Comparison of ENCODE assay signal across 22 cellular contexts in genomic region chr2:236941551-236941950, GRCh38.
DNase-seq lines count a peak whose midpoint lies in the region; ATAC-seq, FAIRE-seq and TF ChIP-seq lines count a peak whose summit lies in the region.
"Had no signal": no experiment of that assay in that cellular context is flagged by ENCODE, and none has a peak within 500 bp of the region (broad histone marks: within the 10 kb centered on the region; RNA-seq: fewer than 3 reads in every experiment).

No MANE protein-coding gene starts in this region.

- peaks cover 9% of the 10 kb centered on the region for H3K27me3 Mint-ChIP-seq in nephron progenitor cell (ENCODE audit: low read depth, poor library complexity)

- no peak for TF ChIP-seq CTCF in right lobe of liver (IDR thresholded peaks at IDR 0.05)
- no peak for TF ChIP-seq CTCF in HepG2 (CRISPR knock-in tag; IDR thresholded peaks at IDR 0.05)
- no peak for TF ChIP-seq CTCF in lung (IDR thresholded peaks at IDR 0.05; ENCODE audit: control extremely low read depth, extremely low read depth)
- no peak for TF ChIP-seq CTCF in nephron progenitor cell (IDR thresholded peaks at IDR 0.05)

- H3K9me3 Mint-ChIP-seq in nephron progenitor cell: no peaks in the 10 kb centered on the region
- H3K9me3 Mint-ChIP-seq: HFFc6 had no signal

- no peak for TF ChIP-seq RAD21 in HepG2 (CRISPR knock-in tag; IDR thresholded peaks at IDR 0.05)

- H3K36me3 ChIP-seq in right lobe of liver: no peaks in the 10 kb centered on the region
- no peaks in the 10 kb centered on the region for H3K36me3 ChIP-seq in HepG2 (replicated peaks in 1 of 2; ENCODE audit: control insufficient read depth in 1 of 2, insufficient read depth in 2 of 2, low read length in 2 of 2)
- no peaks in the 10 kb centered on the region for H3K36me3 ChIP-seq in lung (ENCODE audit: control insufficient read depth in 2 of 2, insufficient read depth in 2 of 2, low read length in 2 of 2)
- H3K36me3 ChIP-seq: HAP-1 had no signal

- FAIRE-seq in HepG2 (lab: Jason Lieb, UNC): no peak
- FAIRE-seq: A549, GM12891, H54 had no signal

- POLR2A ChIA-PET in HepG2 (lab: Yijun Ruan, JAX): no interaction called here

- H3K27me3 ChIP-seq in right lobe of liver (no peaks in the 10 kb centered on the region), HepG2 (ENCODE audit: control insufficient read depth in 1 of 2, insufficient read depth in 2 of 2, low read length in 2 of 2) (peaks cover 0 to 6% of the 10 kb centered on the region in 2 experiments; a peak in 3 of 5 replicates), lung (ENCODE audit: control insufficient read depth, insufficient read depth) (no peaks in the 10 kb centered on the region)

- no peaks in the 10 kb centered on the region for H3K79me2 ChIP-seq in HepG2 (ENCODE audit: insufficient read depth, low read length)

- CTCF ChIA-PET in HepG2 (lab: Yijun Ruan, JAX; ENCODE audit: low intra/inter-chr PET ratio, low total read pairs): no interaction called here

- H3K9me3 ChIP-seq in right lobe of liver (no peaks in the 10 kb centered on the region), HepG2 (ENCODE audit: low read length) (no peaks in the 10 kb centered on the region), lung (ENCODE audit: control insufficient read depth in 2 of 2, insufficient read depth in 1 of 2, low read length in 1 of 2) (no peaks in the 10 kb centered on the region)
- H3K9me3 ChIP-seq: A549, HAP-1 had no signal

- intact Hi-C loops in right lobe of liver (cut with DNase I): no loop called here
- intact Hi-C loops in HepG2 (cut with micrococcal nuclease; ENCODE audit: unreplicated experiment): no loop called here

- no peak overlapping the region for H3K4me3 Mint-ChIP-seq in nephron progenitor cell
- H3K4me3 Mint-ChIP-seq: CD4-positive, alpha-beta memory T cell; HFFc6 had no signal

- H3K27ac Mint-ChIP-seq in nephron progenitor cell: peak overlapping the region; percentile 44
- H3K27ac Mint-ChIP-seq: HFFc6 had no signal

- in situ Hi-C loops in HepG2 (cut with HindIII; ENCODE audit: extremely low pct_ligation_motif_present, low pct_unique_long_range_greater_than_20kb): no loop called here
- in situ Hi-C loops in ACHN (cut with HindIII; ENCODE audit: low pct_ligation_motif_present, low pct_unique_long_range_greater_than_20kb, low sequenced_read_pairs): no loop called here

- no peak for DNase-seq in right lobe of liver
- no peak for DNase-seq in HepG2 (ENCODE audit: low spot score)
- DNase-seq in lung (ENCODE audit: low spot score): peak; percentile 9
- DNase-seq in nephron progenitor cell: no peak
- peak; percentile 27 for DNase-seq in ureter (ENCODE audit: low spot score)
- DNase-seq in ACHN: no peak
- DNase-seq: 8988T; C1 segment of cervical spinal cord; Calu3; CD4-positive, alpha-beta memory T cell; COR-L47; DMS53; DMS79 treated with DMSO at 0.1 percent for 48 hours; GF-D8; GOT3; HFFc6 had no signal

- H3K4me2 ChIP-seq in HepG2 (ENCODE audit: low read depth, low read length): no peak overlapping the region
- H3K4me2 ChIP-seq: A549 had no signal

- peaks cover 53% of the 10 kb centered on the region for H3K4me1 Mint-ChIP-seq in nephron progenitor cell

- TF ChIP-seq POLR2A in right lobe of liver (IDR thresholded peaks at IDR 0.05) (no peak), HepG2 (IDR thresholded peaks at IDR 0.05; ENCODE audit: insufficient read depth in 1 of 2, low read depth in 2 of 2, low read length in 2 of 2) (no peak)

- no peaks in the 10 kb centered on the region for H4K20me1 ChIP-seq in HepG2 (ENCODE audit: insufficient read depth, low read length)

- no peak overlapping the region for H3K9ac ChIP-seq in HepG2 (ENCODE audit: insufficient read depth, low read depth, low read length)

- H3K27ac ChIP-seq in right lobe of liver (no peak overlapping the region), HepG2 (ENCODE audit: extremely low read length, insufficient read depth, low read length) (no peak overlapping the region), lung (ENCODE audit: low read depth in 1 of 2, low read length in 1 of 2) (no peak overlapping the region)
- H3K27ac ChIP-seq: A549 had no signal

- H3K4me1 ChIP-seq in right lobe of liver (no peaks in the 10 kb centered on the region), HepG2 (ENCODE audit: insufficient read depth, low read length) (no peaks in the 10 kb centered on the region), lung (ENCODE audit: control insufficient read depth in 2 of 2, insufficient read depth in 2 of 2, low read length in 2 of 2) (peaks cover 0 to 1% of the 10 kb centered on the region in 2 donors)
- H3K4me1 ChIP-seq: A549, HAP-1 had no signal

- no TSS peak for BruUV-seq in HepG2 (replicated peaks; lab: Mats Ljungman, UMichigan)

- H3K36me3 Mint-ChIP-seq in nephron progenitor cell (ENCODE audit: low read depth): no peaks in the 10 kb centered on the region
- H3K36me3 Mint-ChIP-seq: CD4-positive, alpha-beta memory T cell had no signal

- 47% methylated on average over 4 of the region's 4 CpGs for WGBS in right lobe of liver (ENCODE audit: insufficient coverage, low coverage, low lambda C conversion rate, missing lambda C conversion rate)
- 35% methylated on average over 4 of the region's 4 CpGs for whole genome bisulfite sequencing in HepG2 (ENCODE audit: low lambda C conversion rate)
- WGBS in lung, 2 donors: 75 to 76% methylated on average over 4 of the region's 4 CpGs

- H3K4me3 ChIP-seq in right lobe of liver (no peak overlapping the region), HepG2 (replicated peaks in 1 of 3; ENCODE audit: insufficient read depth in 1 of 3, low read depth in 2 of 3, low read length in 3 of 3) (no peak overlapping the region), lung (no peak overlapping the region)
- H3K4me3 ChIP-seq: A549, HAP-1 had no signal

- no peak for TF ChIP-seq EP300 in HepG2 (IDR thresholded peaks at IDR 0.05; ENCODE audit: low read depth in 2 of 2, low read length in 2 of 2)
- no peak for TF ChIP-seq EP300 in HepG2 (CRISPR knock-in tag; IDR thresholded peaks at IDR 0.05; ENCODE audit: borderline replicate concordance)

- no peak overlapping the region for H2AFZ ChIP-seq in HepG2 (ENCODE audit: low read length)

- ATAC-seq in right lobe of liver (peak in 3 of 4 donors; percentile 12 to 58 (median 21)), HepG2 (no peak), lung (ENCODE audit: insufficient read depth, low FRiP score) (no peak), GM21529 (IDR thresholded peaks at IDR 0.05; ENCODE audit: unreplicated experiment) (no peak), GM19328 (IDR thresholded peaks at IDR 0.05; ENCODE audit: unreplicated experiment) (no peak)
- ATAC-seq: A549 had no signal

TF ChIP-seq in HepG2, 621 proteins besides CTCF, POLR2A, EP300 and RAD21:
- TF ChIP-seq ZNF569 (CRISPR knock-in tag; IDR thresholded peaks at IDR 0.05; ENCODE audit: borderline replicate concordance): no peak
- no peak for TF ChIP-seq ZFP36L2 (CRISPR knock-in tag; IDR thresholded peaks at IDR 0.05)
- TF ChIP-seq ZNF550 (CRISPR knock-in tag; IDR thresholded peaks at IDR 0.05; ENCODE audit: borderline replicate concordance): no peak
- TF ChIP-seq, protein P1, sequence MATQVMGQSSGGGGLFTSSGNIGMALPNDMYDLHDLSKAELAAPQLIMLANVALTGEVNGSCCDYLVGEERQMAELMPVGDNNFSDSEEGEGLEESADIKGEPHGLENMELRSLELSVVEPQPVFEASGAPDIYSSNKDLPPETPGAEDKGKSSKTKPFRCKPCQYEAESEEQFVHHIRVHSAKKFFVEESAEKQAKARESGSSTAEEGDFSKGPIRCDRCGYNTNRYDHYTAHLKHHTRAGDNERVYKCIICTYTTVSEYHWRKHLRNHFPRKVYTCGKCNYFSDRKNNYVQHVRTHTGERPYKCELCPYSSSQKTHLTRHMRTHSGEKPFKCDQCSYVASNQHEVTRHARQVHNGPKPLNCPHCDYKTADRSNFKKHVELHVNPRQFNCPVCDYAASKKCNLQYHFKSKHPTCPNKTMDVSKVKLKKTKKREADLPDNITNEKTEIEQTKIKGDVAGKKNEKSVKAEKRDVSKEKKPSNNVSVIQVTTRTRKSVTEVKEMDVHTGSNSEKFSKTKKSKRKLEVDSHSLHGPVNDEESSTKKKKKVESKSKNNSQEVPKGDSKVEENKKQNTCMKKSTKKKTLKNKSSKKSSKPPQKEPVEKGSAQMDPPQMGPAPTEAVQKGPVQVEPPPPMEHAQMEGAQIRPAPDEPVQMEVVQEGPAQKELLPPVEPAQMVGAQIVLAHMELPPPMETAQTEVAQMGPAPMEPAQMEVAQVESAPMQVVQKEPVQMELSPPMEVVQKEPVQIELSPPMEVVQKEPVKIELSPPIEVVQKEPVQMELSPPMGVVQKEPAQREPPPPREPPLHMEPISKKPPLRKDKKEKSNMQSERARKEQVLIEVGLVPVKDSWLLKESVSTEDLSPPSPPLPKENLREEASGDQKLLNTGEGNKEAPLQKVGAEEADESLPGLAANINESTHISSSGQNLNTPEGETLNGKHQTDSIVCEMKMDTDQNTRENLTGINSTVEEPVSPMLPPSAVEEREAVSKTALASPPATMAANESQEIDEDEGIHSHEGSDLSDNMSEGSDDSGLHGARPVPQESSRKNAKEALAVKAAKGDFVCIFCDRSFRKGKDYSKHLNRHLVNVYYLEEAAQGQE (IDR thresholded peaks at IDR 0.05; ENCODE audit: borderline replicate concordance in 1 of 2, low read depth in 1 of 2, low read length in 2 of 2): no peak
- TF ChIP-seq ZNF333 (CRISPR knock-in tag; IDR thresholded peaks at IDR 0.05; ENCODE audit: borderline replicate concordance): no peak
- no peak for TF ChIP-seq ZNF280D (CRISPR knock-in tag; IDR thresholded peaks at IDR 0.05)
- no peak for TF ChIP-seq NCOA1 (CRISPR knock-in tag; IDR thresholded peaks at IDR 0.05)

Comparison
In these comparisons a context has a peak if more than half of its experiments do, and no peak if none do; other contexts are left out.
1. ATAC-seq: peak in right lobe of liver (3 of 4); none in HepG2 (single experiment), lung (single experiment), GM21529 (single experiment) and GM19328 (single experiment).
2. DNase-seq: peak in lung (single experiment) and ureter (single experiment); none in right lobe of liver (0 of 3), HepG2 (single experiment), nephron progenitor cell (single experiment) and ACHN (single experiment).